Comparison of ENCODE assay signal across 21 cellular contexts in the genomic region with DNA sequence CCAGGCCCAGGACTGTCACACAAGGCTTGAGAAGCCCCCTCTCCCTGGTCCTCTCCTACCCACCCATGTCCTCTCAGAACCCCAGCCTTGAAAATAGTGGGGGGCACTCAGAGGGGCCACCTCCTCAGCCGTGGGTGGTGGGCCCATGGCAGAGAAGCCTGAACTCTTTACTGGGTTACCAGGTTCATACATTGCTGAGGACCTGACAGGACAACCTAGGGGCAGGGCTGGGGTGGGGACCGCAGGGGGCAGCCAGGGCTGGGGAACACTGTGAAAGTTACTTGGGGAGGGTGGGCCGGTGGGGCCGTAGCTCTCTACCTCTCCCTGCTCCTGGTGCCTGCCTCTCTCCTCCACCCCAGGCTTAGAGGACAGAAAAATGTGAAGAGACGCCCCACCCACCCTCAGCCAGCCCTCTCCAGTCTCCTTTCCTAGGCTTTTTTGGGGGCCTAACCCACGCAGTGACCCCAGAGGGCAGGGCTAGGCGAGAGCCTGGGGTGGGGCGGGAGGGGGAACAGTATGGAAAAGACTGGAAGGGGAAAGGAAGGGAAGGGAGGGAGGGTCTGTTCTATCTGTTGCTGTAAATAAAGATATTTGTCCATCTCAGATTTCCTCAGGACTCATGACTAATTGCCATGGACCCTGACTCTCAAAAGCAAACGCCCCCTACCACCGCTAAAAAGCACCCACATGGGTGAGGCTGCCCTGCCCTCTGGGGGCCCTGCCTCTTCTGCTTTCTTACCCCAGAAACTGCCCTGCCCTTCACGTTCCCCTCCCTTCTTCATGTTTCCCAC. TPM values are rescaled to one million over a fixed set of nuclear protein-coding genes. Genes with fewer than 3 reads are reported as not detected.
"Had no signal": no experiment of that assay in that cellular context is flagged by ENCODE, and none has a peak within 500 bp of the region (broad histone marks: within the 10 kb centered on the region; RNA-seq: fewer than 3 reads in every experiment).

No MANE protein-coding gene starts in this region.

- H3K4me3 ChIP-seq: body of pancreas, thyroid gland had no signal

- H3K4me1 ChIP-seq: body of pancreas, thyroid gland had no signal

- H3K9me3 ChIP-seq: body of pancreas, thyroid gland had no signal

- H3K27me3 ChIP-seq: body of pancreas, thyroid gland had no signal

- H3K4me1 Mint-ChIP-seq: activated CD4-positive, alpha-beta T cell treated with anti-CD3 and anti-CD28 coated beads, Interleukin-2, amount 10 ng/mL, durations not matched to agents 24 days and 14 days; activated T-helper 17 cell treated with anti-CD3 and anti-CD28 coated beads, Interleukin-2, amount 50 U/mL, for 72 hours had no signal

- H3K27ac ChIP-seq: body of pancreas, thyroid gland had no signal

- H3K36me3 ChIP-seq: thyroid gland had no signal

- H3K36me3 Mint-ChIP-seq: activated naive CD8-positive, alpha-beta T cell treated with anti-CD3 and anti-CD28 coated beads, Interleukin-2, amount 10 ng/mL, durations not matched to agents 7 days and 5 days had no signal

- H3K27ac Mint-ChIP-seq: activated CD4-positive, alpha-beta T cell treated with anti-CD3 and anti-CD28 coated beads, Interleukin-2, amount 10 ng/mL, durations not matched to agents 24 days and 14 days; activated CD8-positive, alpha-beta T cell treated with anti-CD3 and anti-CD28 coated beads for 36 hours; activated naive CD8-positive, alpha-beta T cell treated with anti-CD3 and anti-CD28 coated beads, Interleukin-2, amount 10 ng/mL, durations not matched to agents 7 days and 5 days; activated T-helper 17 cell treated with anti-CD3 and anti-CD28 coated beads, Interleukin-2, amount 50 U/mL, for 72 hours; effector memory CD8-positive, alpha-beta T cell had no signal

- ATAC-seq: activated CD8-positive, alpha-beta T cell treated with anti-CD3 and anti-CD28 coated beads for 36 hours; activated T-helper 17 cell treated with anti-CD3 and anti-CD28 coated beads, Interleukin-2, amount 50 U/mL, for 72 hours; body of pancreas; effector memory CD8-positive, alpha-beta T cell had no signal

- H3K4me3 Mint-ChIP-seq: activated CD4-positive, alpha-beta T cell treated with anti-CD3 and anti-CD28 coated beads, Interleukin-2, amount 10 ng/mL, durations not matched to agents 24 days and 14 days; activated CD8-positive, alpha-beta T cell treated with anti-CD3 and anti-CD28 coated beads for 36 hours; activated naive CD8-positive, alpha-beta T cell treated with anti-CD3 and anti-CD28 coated beads, Interleukin-2, amount 10 ng/mL, durations not matched to agents 7 days and 5 days; activated T-helper 17 cell treated with anti-CD3 and anti-CD28 coated beads, Interleukin-2, amount 50 U/mL, for 72 hours; effector memory CD8-positive, alpha-beta T cell had no signal

- DNase-seq: activated CD4-positive, alpha-beta T cell treated with anti-CD3 and anti-CD28 coated beads, Interleukin-2, amount 10 ng/mL, durations not matched to agents 24 days and 14 days; activated CD8-positive, alpha-beta T cell treated with anti-CD3 and anti-CD28 coated beads for 36 hours; activated naive CD4-positive, alpha-beta T cell; activated naive CD8-positive, alpha-beta T cell treated with anti-CD3 and anti-CD28 coated beads, Interleukin-2, amount 10 ng/mL, durations not matched to agents 7 days and 5 days; activated T-cell treated with anti-CD3 and anti-CD28 coated beads, Interleukin-2, amount 50 U/mL, for 1 hour; amygdala; effector memory CD8-positive, alpha-beta T cell; foreskin fibroblast; hippocampal formation; left colon; midbrain; stimulated activated CD4-positive, alpha-beta T cell treated with anti-CD3 and anti-CD28 coated beads, Interleukin-12 subunit alpha, Interleukin-12 subunit beta, amount 100 ng/mL, for 4 hours; stimulated activated CD4-positive, alpha-beta T cell treated with anti-CD3 and anti-CD28 coated beads, Interleukin-1b, Interleukin-23, amount 100 ng/mL, for 48 hours; stimulated activated CD8-positive, alpha-beta memory T cell treated with anti-CD3 and anti-CD28 coated beads, Interleukin-4, amount 100 ng/mL, for 48 hours; stimulated activated naive CD4-positive, alpha-beta T cell; T-helper 1 cell; T-helper 9 cell had no signal

- H3K9me3 Mint-ChIP-seq: activated CD4-positive, alpha-beta T cell treated with anti-CD3 and anti-CD28 coated beads, Interleukin-2, amount 10 ng/mL, durations not matched to agents 24 days and 14 days; activated CD8-positive, alpha-beta T cell treated with anti-CD3 and anti-CD28 coated beads for 36 hours; activated naive CD8-positive, alpha-beta T cell treated with anti-CD3 and anti-CD28 coated beads, Interleukin-2, amount 10 ng/mL, durations not matched to agents 7 days and 5 days; activated T-helper 17 cell treated with anti-CD3 and anti-CD28 coated beads, Interleukin-2, amount 50 U/mL, for 72 hours; effector memory CD8-positive, alpha-beta T cell had no signal

RNA-seq across cellular contexts. Expression of a gene that starts 15.6 kb away (rescaled TPM):
- total RNA-seq: activated CD4-positive, alpha-beta T cell treated with anti-CD3 and anti-CD28 coated beads, Interleukin-2, amount 10 ng/mL, durations not matched to agents 24 days and 14 days; activated CD8-positive, alpha-beta T cell treated with anti-CD3 and anti-CD28 coated beads for 36 hours; activated naive CD8-positive, alpha-beta T cell treated with anti-CD3 and anti-CD28 coated beads, Interleukin-2, amount 10 ng/mL, durations not matched to agents 7 days and 5 days; activated T-helper 17 cell treated with anti-CD3 and anti-CD28 coated beads, Interleukin-2, amount 50 U/mL, for 72 hours; myocyte had no signal
